In genomic region chr1:164635784-164636729, GRCh38 we compare ENCODE assay signal across 1 cellular context.
TF ChIP-seq lines count a peak whose summit lies in the region.

No MANE protein-coding gene starts in this region.

TF ChIP-seq in SK-N-SH treated with all-trans-retinoic acid at 6 μM for 48 hours, 23 proteins besides CTCF, POLR2A, EP300 and RAD21 (continued from another document):
- TF ChIP-seq, protein P1, sequence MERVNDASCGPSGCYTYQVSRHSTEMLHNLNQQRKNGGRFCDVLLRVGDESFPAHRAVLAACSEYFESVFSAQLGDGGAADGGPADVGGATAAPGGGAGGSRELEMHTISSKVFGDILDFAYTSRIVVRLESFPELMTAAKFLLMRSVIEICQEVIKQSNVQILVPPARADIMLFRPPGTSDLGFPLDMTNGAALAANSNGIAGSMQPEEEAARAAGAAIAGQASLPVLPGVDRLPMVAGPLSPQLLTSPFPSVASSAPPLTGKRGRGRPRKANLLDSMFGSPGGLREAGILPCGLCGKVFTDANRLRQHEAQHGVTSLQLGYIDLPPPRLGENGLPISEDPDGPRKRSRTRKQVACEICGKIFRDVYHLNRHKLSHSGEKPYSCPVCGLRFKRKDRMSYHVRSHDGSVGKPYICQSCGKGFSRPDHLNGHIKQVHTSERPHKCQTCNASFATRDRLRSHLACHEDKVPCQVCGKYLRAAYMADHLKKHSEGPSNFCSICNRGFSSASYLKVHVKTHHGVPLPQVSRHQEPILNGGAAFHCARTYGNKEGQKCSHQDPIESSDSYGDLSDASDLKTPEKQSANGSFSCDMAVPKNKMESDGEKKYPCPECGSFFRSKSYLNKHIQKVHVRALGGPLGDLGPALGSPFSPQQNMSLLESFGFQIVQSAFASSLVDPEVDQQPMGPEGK (CRISPR knock-in tag; IDR thresholded peaks at IDR 0.05; ENCODE audit: borderline replicate concordance): no peak
- no peak for TF ChIP-seq BACH2 (CRISPR knock-in tag; IDR thresholded peaks at IDR 0.05; ENCODE audit: borderline replicate concordance)
- TF ChIP-seq ZNF8 (CRISPR knock-in tag; IDR thresholded peaks at IDR 0.05): no peak
- no peak for TF ChIP-seq ARNTL (CRISPR knock-in tag; IDR thresholded peaks at IDR 0.05; ENCODE audit: borderline replicate concordance, low read depth)
- TF ChIP-seq SNAI2 (CRISPR knock-in tag; IDR thresholded peaks at IDR 0.05): no peak
- TF ChIP-seq, protein P2, sequence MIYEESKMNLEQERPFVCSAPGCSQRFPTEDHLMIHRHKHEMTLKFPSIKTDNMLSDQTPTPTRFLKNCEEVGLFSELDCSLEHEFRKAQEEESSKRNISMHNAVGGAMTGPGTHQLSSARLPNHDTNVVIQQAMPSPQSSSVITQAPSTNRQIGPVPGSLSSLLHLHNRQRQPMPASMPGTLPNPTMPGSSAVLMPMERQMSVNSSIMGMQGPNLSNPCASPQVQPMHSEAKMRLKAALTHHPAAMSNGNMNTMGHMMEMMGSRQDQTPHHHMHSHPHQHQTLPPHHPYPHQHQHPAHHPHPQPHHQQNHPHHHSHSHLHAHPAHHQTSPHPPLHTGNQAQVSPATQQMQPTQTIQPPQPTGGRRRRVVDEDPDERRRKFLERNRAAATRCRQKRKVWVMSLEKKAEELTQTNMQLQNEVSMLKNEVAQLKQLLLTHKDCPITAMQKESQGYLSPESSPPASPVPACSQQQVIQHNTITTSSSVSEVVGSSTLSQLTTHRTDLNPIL (CRISPR knock-in tag; IDR thresholded peaks at IDR 0.05; ENCODE audit: low read depth): no peak
- TF ChIP-seq POU6F1 (CRISPR knock-in tag; IDR thresholded peaks at IDR 0.05; ENCODE audit: borderline replicate concordance, low read depth): no peak
- TF ChIP-seq, protein P3, sequence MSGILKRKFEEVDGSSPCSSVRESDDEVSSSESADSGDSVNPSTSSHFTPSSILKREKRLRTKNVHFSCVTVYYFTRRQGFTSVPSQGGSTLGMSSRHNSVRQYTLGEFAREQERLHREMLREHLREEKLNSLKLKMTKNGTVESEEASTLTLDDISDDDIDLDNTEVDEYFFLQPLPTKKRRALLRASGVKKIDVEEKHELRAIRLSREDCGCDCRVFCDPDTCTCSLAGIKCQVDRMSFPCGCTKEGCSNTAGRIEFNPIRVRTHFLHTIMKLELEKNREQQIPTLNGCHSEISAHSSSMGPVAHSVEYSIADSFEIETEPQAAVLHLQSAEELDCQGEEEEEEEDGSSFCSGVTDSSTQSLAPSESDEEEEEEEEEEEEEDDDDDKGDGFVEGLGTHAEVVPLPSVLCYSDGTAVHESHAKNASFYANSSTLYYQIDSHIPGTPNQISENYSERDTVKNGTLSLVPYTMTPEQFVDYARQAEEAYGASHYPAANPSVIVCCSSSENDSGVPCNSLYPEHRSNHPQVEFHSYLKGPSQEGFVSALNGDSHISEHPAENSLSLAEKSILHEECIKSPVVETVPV (CRISPR knock-in tag; IDR thresholded peaks at IDR 0.05): no peak
- TF ChIP-seq TCF4 (CRISPR knock-in tag; IDR thresholded peaks at IDR 0.05; ENCODE audit: borderline replicate concordance): no peak
- no peak for TF ChIP-seq ZNF70 (CRISPR knock-in tag; IDR thresholded peaks at IDR 0.05)
- no peak for TF ChIP-seq ESRRG (CRISPR knock-in tag; IDR thresholded peaks at IDR 0.05)
- no peak for TF ChIP-seq TSHZ2 (CRISPR knock-in tag; IDR thresholded peaks at IDR 0.05)
- TF ChIP-seq ZNF565 (CRISPR knock-in tag; conservative IDR thresholded peaks at IDR 0.05; ENCODE audit: low read depth): no peak
- no peak for TF ChIP-seq TOX (CRISPR knock-in tag; IDR thresholded peaks at IDR 0.05; ENCODE audit: borderline replicate concordance)
- no peak for TF ChIP-seq ZC3H10 (CRISPR knock-in tag; IDR thresholded peaks at IDR 0.05)
- TF ChIP-seq CSDC2 (CRISPR knock-in tag; IDR thresholded peaks at IDR 0.05): no peak
